In genomic region chr18:33579147-33579867, GRCh38 we compare ENCODE assay signal across 8 cellular contexts. TPM values are rescaled to one million over a fixed set of nuclear protein-coding genes. Genes with fewer than 3 reads are reported as not detected.
A peak's percentile ranks its signal among the peaks of the same experiment; 100 is the strongest.
DNase-seq lines count a peak whose midpoint lies in the region; ATAC-seq, FAIRE-seq and TF ChIP-seq lines count a peak whose summit lies in the region.

No MANE protein-coding gene starts in this region.

- H3K36me3 Mint-ChIP-seq in activated CD4-positive, alpha-beta T cell treated with anti-CD3 and anti-CD28 coated beads for 36 hours (ENCODE audit: low read depth) = peaks cover 5% of the 10 kb centered on the region

- no peak overlapping the region for H3K27ac Mint-ChIP-seq in activated CD4-positive, alpha-beta T cell treated with anti-CD3 and anti-CD28 coated beads for 36 hours

- peaks cover 5% of the 10 kb centered on the region for H3K4me1 Mint-ChIP-seq in activated CD4-positive, alpha-beta T cell treated with anti-CD3 and anti-CD28 coated beads for 36 hours

- WGBS in lower leg skin, 2 donors = 11 to 12% methylated on average over 22 of the region's 22 CpGs

- peak overlapping the region; percentile 88 for H3K27ac ChIP-seq in cingulate gyrus (ENCODE audit: low read depth, low read length)

- no peak for ATAC-seq in activated CD4-positive, alpha-beta T cell treated with anti-CD3 and anti-CD28 coated beads for 36 hours

- intact Hi-C loops in lower leg skin (cut with DNase I; ENCODE audit: low total_unique reads) = no loop called here
- intact Hi-C loops in activated CD4-positive, alpha-beta T cell treated with anti-CD3 and anti-CD28 coated beads for 36 hours (cut with DNase I, micrococcal nuclease) = no loop called here

- no peak overlapping the region for H3K4me3 Mint-ChIP-seq in activated CD4-positive, alpha-beta T cell treated with anti-CD3 and anti-CD28 coated beads for 36 hours

- peak; percentile 24 for DNase-seq in NCI-H2196 treated with DMSO at 0.1 percent for 48 hours (lab: John Stamatoyannopoulos, UW; ENCODE audit: unreplicated experiment)
- no peak for DNase-seq in NCI-H2196 (lab: John Stamatoyannopoulos, UW; ENCODE audit: unreplicated experiment)
- DNase-seq in lower leg skin (ENCODE audit: low spot score in 2 of 2) = no peak
- peak; percentile 1 for DNase-seq in urothelium cell line (ENCODE audit: low spot score)
- no peak for DNase-seq in occipital lobe (lab: John Stamatoyannopoulos, UW)
- no peak for DNase-seq in effector CD4-positive, alpha-beta T cell
- no peak for DNase-seq in activated CD4-positive, alpha-beta T cell treated with anti-CD3 and anti-CD28 coated beads for 36 hours

- no peak for TF ChIP-seq POLR2A in lower leg skin (IDR thresholded peaks at IDR 0.05)

- peaks cover 18% of the 10 kb centered on the region for H3K27me3 Mint-ChIP-seq in activated CD4-positive, alpha-beta T cell treated with anti-CD3 and anti-CD28 coated beads for 36 hours

- no peaks in the 10 kb centered on the region for H3K9me3 Mint-ChIP-seq in activated CD4-positive, alpha-beta T cell treated with anti-CD3 and anti-CD28 coated beads for 36 hours (ENCODE audit: low read depth)

- CTCF ChIA-PET in activated CD4-positive, alpha-beta T cell treated with anti-CD3 and anti-CD28 coated beads for 36 hours (lab: Charles Lee) = no interaction called here

- no peak for FAIRE-seq in urothelium cell line (lab: Jason Lieb, UNC)

- POLR2A ChIA-PET in activated CD4-positive, alpha-beta T cell treated with anti-CD3 and anti-CD28 coated beads for 36 hours (lab: Charles Lee) = no interaction called here

- TF ChIP-seq CTCF in lower leg skin (IDR thresholded peaks at IDR 0.05) = no peak

- peak overlapping the region; percentile 30 for H3K4me3 ChIP-seq in lower leg skin (ENCODE audit: low read depth, poor library complexity, severe bottlenecking)

RNA-seq across cellular contexts. Expression of gene ASXL3, which starts 1.3 kb away (rescaled TPM):
- total RNA-seq in lower leg skin (under 1 TPM; 0.13 to 0.62 (median 0.41) TPM), occipital lobe (94.5 TPM)
- not detected for total RNA-seq in activated CD4-positive, alpha-beta T cell treated with anti-CD3 and anti-CD28 coated beads for 36 hours

Comparison
In these comparisons a context has a peak if more than half of its experiments do, and no peak if none do; other contexts are left out.
1. DNase-seq: peak in NCI-H2196 treated with DMSO at 0.1 percent for 48 hours (single experiment) and urothelium cell line (single experiment); none in NCI-H2196 (single experiment), lower leg skin (0 of 2), occipital lobe (single experiment), effector CD4-positive, alpha-beta T cell (single experiment) and activated CD4-positive, alpha-beta T cell treated with anti-CD3 and anti-CD28 coated beads for 36 hours (single experiment).
2. RNA of gene ASXL3, which starts 1.3 kb away (total RNA-seq): 94.5 TPM in occipital lobe (single experiment); 0.13 to 0.62 TPM in lower leg skin and not detected in activated CD4-positive, alpha-beta T cell treated with anti-CD3 and anti-CD28 coated beads for 36 hours; every median in the first group is over 10 times any median in the second.